8 cellular contexts compared by ENCODE assay signal in genomic region chr12:102120564-102120873, GRCh38. TPM values are rescaled to one million over a fixed set of nuclear protein-coding genes. Genes with fewer than 3 reads are reported as not detected.
DNase-seq lines count a peak whose midpoint lies in the region; ATAC-seq lines count a peak whose summit lies in the region.

No MANE protein-coding gene starts in this region.

- no peak overlapping the region for H3K27ac ChIP-seq in thymus (ENCODE audit: low read depth)

- H3K27me3 ChIP-seq in thymus (ENCODE audit: control insufficient read depth, insufficient read depth): no peaks in the 10 kb centered on the region

- H3K36me3 Mint-ChIP-seq in activated CD8-positive, alpha-beta memory T cell treated with anti-CD3 and anti-CD28 coated beads, Interleukin-2, amount 10 ng/mL, durations not matched to agents 7 days and 5 days: peaks cover 40% of the 10 kb centered on the region
- H3K36me3 Mint-ChIP-seq in activated CD4-positive, alpha-beta memory T cell treated with anti-CD3 and anti-CD28 coated beads for 36 hours: peaks cover 20% of the 10 kb centered on the region

- H3K27ac Mint-ChIP-seq in activated CD8-positive, alpha-beta memory T cell treated with anti-CD3 and anti-CD28 coated beads, Interleukin-2, amount 10 ng/mL, durations not matched to agents 7 days and 5 days: peak overlapping the region; percentile 92
- H3K27ac Mint-ChIP-seq in activated CD4-positive, alpha-beta memory T cell treated with anti-CD3 and anti-CD28 coated beads for 36 hours: peak overlapping the region; percentile 82

- POLR2A ChIA-PET in activated CD4-positive, alpha-beta memory T cell treated with anti-CD3 and anti-CD28 coated beads for 36 hours (lab: Charles Lee): interaction anchor here (1.2 to 2.0 kb wide), 3 partner anchors 29 to 61 kb away, joined by 3 to 9 read pairs (median 4); partner anchors contain the start of gene WASHC3

- intact Hi-C loops in activated CD4-positive, alpha-beta memory T cell treated with anti-CD3 and anti-CD28 coated beads for 36 hours (cut with micrococcal nuclease): loop anchor here (1.0 to 5.0 kb wide), 6 partner anchors 48 to 423 kb away; partner anchors contain the start of genes CHPT1 and DRAM1

- CTCF ChIA-PET in activated CD8-positive, alpha-beta memory T cell treated with anti-CD3 and anti-CD28 coated beads, Interleukin-2, amount 10 ng/mL, durations not matched to agents 7 days and 5 days (lab: Charles Lee): no interaction called here
- CTCF ChIA-PET in activated CD4-positive, alpha-beta memory T cell treated with anti-CD3 and anti-CD28 coated beads for 36 hours (lab: Charles Lee): interaction anchor here (0.7 to 1.0 kb wide), 2 partner anchors 49 to 431 kb away, joined by 3 read pairs; no protein-coding TSS in a partner anchor

- peak overlapping the region; percentile 92 for H3K4me3 Mint-ChIP-seq in activated CD8-positive, alpha-beta memory T cell treated with anti-CD3 and anti-CD28 coated beads, Interleukin-2, amount 10 ng/mL, durations not matched to agents 7 days and 5 days
- H3K4me3 Mint-ChIP-seq in activated CD4-positive, alpha-beta memory T cell treated with anti-CD3 and anti-CD28 coated beads for 36 hours: peak overlapping the region; percentile 87

- H3K4me1 ChIP-seq in thymus (ENCODE audit: control insufficient read depth, insufficient read depth, low read length): peaks cover 8% of the 10 kb centered on the region

- no peaks in the 10 kb centered on the region for H3K9me3 ChIP-seq in thymus (ENCODE audit: control insufficient read depth)

- DNase-seq in activated CD8-positive, alpha-beta memory T cell treated with anti-CD3 and anti-CD28 coated beads, Interleukin-2, amount 10 ng/mL, durations not matched to agents 7 days and 5 days: no peak
- DNase-seq in activated CD8-positive, alpha-beta memory T cell treated with anti-CD3 and anti-CD28 coated beads, Interleukin-2, amount 50 U/mL, for 48 hours: no peak
- no peak for DNase-seq in activated CD4-positive, alpha-beta memory T cell treated with anti-CD3 and anti-CD28 coated beads for 36 hours
- DNase-seq in iPS-NIHi7 (ENCODE audit: extremely low spot score) (peak; percentile 4), SHP77 (lab: John Stamatoyannopoulos, UW) (no peak)
- DNase-seq in activated CD4-positive, alpha-beta T cell treated with anti-CD3 and anti-CD28 coated beads for 4 hours: no peak

- H3K9me3 Mint-ChIP-seq in activated CD8-positive, alpha-beta memory T cell treated with anti-CD3 and anti-CD28 coated beads, Interleukin-2, amount 10 ng/mL, durations not matched to agents 7 days and 5 days (ENCODE audit: low read depth): no peaks in the 10 kb centered on the region
- H3K9me3 Mint-ChIP-seq in activated CD4-positive, alpha-beta memory T cell treated with anti-CD3 and anti-CD28 coated beads for 36 hours: no peaks in the 10 kb centered on the region

- H3K36me3 ChIP-seq in thymus (ENCODE audit: control insufficient read depth, insufficient read depth): no peaks in the 10 kb centered on the region

- WGBS in thymus: 10% methylated on average over 4 of the region's 4 CpGs

- ATAC-seq in activated CD8-positive, alpha-beta memory T cell treated with anti-CD3 and anti-CD28 coated beads, Interleukin-2, amount 10 ng/mL, durations not matched to agents 7 days and 5 days: no peak
- ATAC-seq in HG02588 (IDR thresholded peaks at IDR 0.05; ENCODE audit: unreplicated experiment): no peak

- no peaks in the 10 kb centered on the region for H3K27me3 Mint-ChIP-seq in activated CD8-positive, alpha-beta memory T cell treated with anti-CD3 and anti-CD28 coated beads, Interleukin-2, amount 10 ng/mL, durations not matched to agents 7 days and 5 days
- no peaks in the 10 kb centered on the region for H3K27me3 Mint-ChIP-seq in activated CD4-positive, alpha-beta memory T cell treated with anti-CD3 and anti-CD28 coated beads for 36 hours

- H3K4me3 ChIP-seq in thymus (ENCODE audit: low read length): peak overlapping the region; percentile 88

- H3K4me1 Mint-ChIP-seq in activated CD8-positive, alpha-beta memory T cell treated with anti-CD3 and anti-CD28 coated beads, Interleukin-2, amount 10 ng/mL, durations not matched to agents 7 days and 5 days: peaks cover 39% of the 10 kb centered on the region
- H3K4me1 Mint-ChIP-seq in activated CD4-positive, alpha-beta memory T cell treated with anti-CD3 and anti-CD28 coated beads for 36 hours (ENCODE audit: low read depth): peaks cover 19% of the 10 kb centered on the region

RNA-seq across cellular contexts. Expression of gene PARPBP, which starts 0.5 kb away (rescaled TPM):
- 10 to 100 TPM; 27.2 to 33.5 TPM for total RNA-seq in activated CD8-positive, alpha-beta memory T cell treated with anti-CD3 and anti-CD28 coated beads, Interleukin-2, amount 10 ng/mL, durations not matched to agents 7 days and 5 days
- total RNA-seq in activated CD4-positive, alpha-beta memory T cell treated with anti-CD3 and anti-CD28 coated beads for 36 hours: 10 to 100 TPM; 24.0 to 25.9 TPM
- polyA plus RNA-seq in thymus: 6.6 TPM

RNA-seq across cellular contexts. Expression of gene NUP37, which starts 0.6 kb away (rescaled TPM):
- total RNA-seq in activated CD8-positive, alpha-beta memory T cell treated with anti-CD3 and anti-CD28 coated beads, Interleukin-2, amount 10 ng/mL, durations not matched to agents 7 days and 5 days: 10 to 100 TPM; 56.7 to 74.1 TPM
- total RNA-seq in activated CD4-positive, alpha-beta memory T cell treated with anti-CD3 and anti-CD28 coated beads for 36 hours: 10 to 100 TPM; 86.8 to 89.5 TPM
- 22.3 TPM for polyA plus RNA-seq in thymus

RNA-seq across cellular contexts. Expression of gene WASHC3, which starts 58.7 kb away (rescaled TPM):
- 10 to 100 TPM; 32.4 to 36.8 TPM for total RNA-seq in activated CD8-positive, alpha-beta memory T cell treated with anti-CD3 and anti-CD28 coated beads, Interleukin-2, amount 10 ng/mL, durations not matched to agents 7 days and 5 days
- total RNA-seq in activated CD4-positive, alpha-beta memory T cell treated with anti-CD3 and anti-CD28 coated beads for 36 hours: 10 to 100 TPM; 39.3 to 40.1 TPM
- polyA plus RNA-seq in thymus: 74.0 TPM
